In genomic region chr9:136858844-136859757, GRCh38 we compare ENCODE assay signal across 10 cellular contexts. TPM values are rescaled to one million over a fixed set of nuclear protein-coding genes. Genes with fewer than 3 reads are reported as not detected.
DNase-seq lines count a peak whose midpoint lies in the region; FAIRE-seq and TF ChIP-seq lines count a peak whose summit lies in the region.
"Had no signal": no experiment of that assay in that cellular context is flagged by ENCODE, and none has a peak within 500 bp of the region (broad histone marks: within the 10 kb centered on the region; RNA-seq: fewer than 3 reads in every experiment).

No MANE protein-coding gene starts in this region.

- DNase-seq in H7: peak; percentile 53
- peak; percentile 87 to 95 (median 90) for DNase-seq in adrenal gland
- peak; percentile 73 for DNase-seq in left ventricle myocardium inferior
- DNase-seq in small intestine: peak; percentile 98
- DNase-seq in GM13976 (ENCODE audit: low spot score): no peak
- DNase-seq in SHP77 (lab: John Stamatoyannopoulos, UW): no peak
- DNase-seq in mesendoderm: no peak
- DNase-seq in activated gamma-delta T cell treated with Interleukin-2 at 50 U/mL for 16 hours: no peak
- DNase-seq: activated T-cell treated with anti-CD3 and anti-CD28 coated beads, Interleukin-2, amount 50 U/mL, for 48 hours; stimulated activated CD4-positive, alpha-beta T cell treated with anti-CD3 and anti-CD28 coated beads, Interleukin-12 subunit alpha, Interleukin-12 subunit beta, amount 100 ng/mL, for 4 hours had no signal

- no peak overlapping the region for H3K56ac ChIP-seq in mesendoderm (ENCODE audit: low read length)

- H2BK120ac ChIP-seq in mesendoderm (ENCODE audit: low read depth, low read length): no peak overlapping the region

- WGBS in adrenal gland, 4 donors: 40 to 63% (median 47%) methylated on average over 1 to 20 of the region's 20 CpGs
- WGBS in small intestine, 3 donors: 25 to 53% (median 41%) methylated on average over 20 of the region's 20 CpGs
- WGBS in mesendoderm (ENCODE audit: extremely low coverage, insufficient coverage, low lambda C conversion rate): no CpG with 5 or more reads among the region's 20 CpGs

- no peak overlapping the region for H2BK5ac ChIP-seq in mesendoderm (ENCODE audit: low read length)

- no peak for TF ChIP-seq POLR2A in adrenal gland (IDR thresholded peaks at IDR 0.05)

- no peaks in the 10 kb centered on the region for H3K27me3 ChIP-seq in H7 (ENCODE audit: control insufficient read depth, insufficient read depth, low read length)
- H3K27me3 ChIP-seq in adrenal gland: no peaks in the 10 kb centered on the region
- H3K27me3 ChIP-seq in left ventricle myocardium inferior (ENCODE audit: low read depth): no peaks in the 10 kb centered on the region
- H3K27me3 ChIP-seq in small intestine (ENCODE audit: control insufficient read depth in 2 of 2, insufficient read depth in 2 of 2, low read length in 2 of 2): no peaks in the 10 kb centered on the region
- no peaks in the 10 kb centered on the region for H3K27me3 ChIP-seq in mesendoderm (ENCODE audit: insufficient read depth, low read length, poor library complexity)

- peaks cover 7 to 13% of the 10 kb centered on the region in 2 donors for H3K4me1 ChIP-seq in adrenal gland (replicated peaks in 1 of 2)
- H3K4me1 ChIP-seq in left ventricle myocardium inferior: peaks cover 33% of the 10 kb centered on the region
- H3K4me1 ChIP-seq in small intestine (ENCODE audit: control insufficient read depth in 2 of 2, insufficient read depth in 1 of 2, low read depth in 1 of 2, low read length in 1 of 2): peaks cover 0 to 12% of the 10 kb centered on the region in 2 donors
- H3K4me1 ChIP-seq in mesendoderm (ENCODE audit: control insufficient read depth, low read depth, low read length): no peaks in the 10 kb centered on the region

- H3K36me3 ChIP-seq in H7 (replicated peaks; ENCODE audit: control insufficient read depth, insufficient read depth, low read length) (peaks cover 16% of the 10 kb centered on the region), adrenal gland (replicated peaks in 1 of 2) (peaks cover 0 to 35% of the 10 kb centered on the region in 2 donors), left ventricle myocardium inferior (peaks cover 37% of the 10 kb centered on the region), small intestine (ENCODE audit: control insufficient read depth in 2 of 2, insufficient read depth in 2 of 2, low read length in 2 of 2) (peaks cover 6 to 21% of the 10 kb centered on the region in 2 donors), mesendoderm (ENCODE audit: control insufficient read depth, insufficient read depth, low read length) (peaks cover 8% of the 10 kb centered on the region)

- H3K9me3 ChIP-seq in adrenal gland (replicated peaks in 1 of 3) (no peaks in the 10 kb centered on the region), left ventricle myocardium inferior (replicated peaks) (no peaks in the 10 kb centered on the region), small intestine (ENCODE audit: control insufficient read depth, low read depth) (no peaks in the 10 kb centered on the region)

- no peak overlapping the region for H4K5ac ChIP-seq in mesendoderm (ENCODE audit: low read length)

- H3K4ac ChIP-seq in mesendoderm (ENCODE audit: low read depth, low read length): no peak overlapping the region

- no peak overlapping the region for H3K18ac ChIP-seq in mesendoderm (ENCODE audit: low read length)

- in situ Hi-C loops in GM13976 (cut with MboI; ENCODE audit: low sequenced_read_pairs, unreplicated experiment): no loop called here

- H3K27ac ChIP-seq in adrenal gland (peak overlapping the region in 4 of 5 donors; percentile 40 to 84 (median 66)), left ventricle myocardium inferior (replicated peaks) (peak overlapping the region; percentile 63), small intestine (ENCODE audit: low read depth in 1 of 2, low read length in 1 of 2) (peak overlapping the region; percentile 96 to 97), mesendoderm (ENCODE audit: low read depth, low read length) (no peak overlapping the region)

- H3K9ac ChIP-seq in mesendoderm (ENCODE audit: low read length): no peak overlapping the region

- H2BK15ac ChIP-seq in mesendoderm (replicated peaks; ENCODE audit: low read depth): no peak overlapping the region

- intact Hi-C loops in adrenal gland (cut with DNase I) (loop anchor here in 1 of 2 donors (10.0 kb wide), 1 partner anchor 86 kb away; the partner anchor contains the start of genes C8G and FBXW5), left ventricle myocardium inferior (cut with micrococcal nuclease) (no loop called here)

- no peak overlapping the region for H3K23ac ChIP-seq in mesendoderm (ENCODE audit: low read length)

- TF ChIP-seq CTCF in adrenal gland (IDR thresholded peaks at IDR 0.05) (no peak), left ventricle myocardium inferior (IDR thresholded peaks at IDR 0.05; ENCODE audit: borderline replicate concordance) (no peak), GM13976 (IDR thresholded peaks at IDR 0.05; ENCODE audit: borderline replicate concordance, control extremely low read depth, extremely low read depth, insufficient read depth, missing control alignments) (no peak)

- no peak overlapping the region for H2AK5ac ChIP-seq in mesendoderm (ENCODE audit: low read length)

- FAIRE-seq in small intestine (lab: Jason Lieb, UNC): no peak

- no peak overlapping the region for H3K4me2 ChIP-seq in mesendoderm (ENCODE audit: low read length)

- no peaks in the 10 kb centered on the region for H3K79me2 ChIP-seq in mesendoderm (ENCODE audit: control insufficient read depth, insufficient read depth, low read length)

- H3K79me1 ChIP-seq in mesendoderm (ENCODE audit: low read length): peaks cover 5% of the 10 kb centered on the region

- no peak overlapping the region for H4K8ac ChIP-seq in mesendoderm (ENCODE audit: low read depth, low read length)

- H3K4me3 ChIP-seq in H7 (ENCODE audit: insufficient read depth, low read depth, low read length): no peak overlapping the region
- no peak overlapping the region for H3K4me3 ChIP-seq in adrenal gland
- H3K4me3 ChIP-seq in left ventricle myocardium inferior: no peak overlapping the region
- no peak overlapping the region for H3K4me3 ChIP-seq in small intestine (ENCODE audit: low read depth in 1 of 2, low read length in 2 of 2)
- H3K4me3 ChIP-seq in mesendoderm (ENCODE audit: low read length): no peak overlapping the region

RNA-seq across cellular contexts. Expression of gene MAMDC4, which starts 7.0 kb away (rescaled TPM):
- total RNA-seq in H7 (2014; rRNA removed; shearing (Covaris generic)): 1.2 and 3.0 TPM in 2 replicates
- total RNA-seq in adrenal gland (10 to 100 TPM in 1 of 8 donors, 1 to 10 TPM in 7; 1.3 to 13.8 (median 4.3) TPM), left ventricle myocardium inferior (13.4 TPM)
- polyA plus RNA-seq in adrenal gland (10 to 100 TPM in 2 of 3 donors, under 1 TPM in 1; 0.57 to 30.6 (median 11.6) TPM), small intestine (1 to 10 TPM; 4.6 to 8.9 (median 8.9) TPM)
- 2.3 TPM for polyA plus RNA-seq in mesendoderm (2013, experiment 1 of 2)
- polyA plus RNA-seq in mesendoderm (2013, experiment 2 of 2): 1.9 TPM

RNA-seq across cellular contexts. Expression of gene EDF1, which starts 7.0 kb away (rescaled TPM):
- 213 and 240 TPM in 2 replicates for total RNA-seq in H7 (2014; rRNA removed; shearing (Covaris generic))
- 100 to 1,000 TPM; 228 to 516 (median 411) TPM for total RNA-seq in adrenal gland
- 1,000 to 10,000 TPM in 2 of 3 donors, 100 to 1,000 TPM in 1; 649 to 1,113 (median 1,099) TPM for polyA plus RNA-seq in adrenal gland
- 318 TPM for total RNA-seq in left ventricle myocardium inferior
- 1,000 to 10,000 TPM in 2 of 3 donors, 100 to 1,000 TPM in 1; 556 to 1,582 (median 1,437) TPM for polyA plus RNA-seq in small intestine
- 332 TPM for polyA plus RNA-seq in mesendoderm (2013, experiment 1 of 2)
- polyA plus RNA-seq in mesendoderm (2013, experiment 2 of 2): 344 TPM

RNA-seq across cellular contexts. Expression of gene PHPT1, which starts 9.9 kb away (rescaled TPM):
- total RNA-seq in H7 (2014; rRNA removed; shearing (Covaris generic)): 68.2 and 75.5 TPM in 2 replicates
- total RNA-seq in adrenal gland: 100 to 1,000 TPM in 6 of 8 donors, 10 to 100 TPM in 2; 73.9 to 267 (median 166) TPM
- 100 to 1,000 TPM in 2 of 3 donors, 10 to 100 TPM in 1; 75.8 to 330 (median 214) TPM for polyA plus RNA-seq in adrenal gland
- 349 TPM for total RNA-seq in left ventricle myocardium inferior
- 100 to 1,000 TPM; 111 to 185 (median 152) TPM for polyA plus RNA-seq in small intestine
- polyA plus RNA-seq in mesendoderm (2013, experiment 1 of 2): 89.8 TPM
- 87.7 TPM for polyA plus RNA-seq in mesendoderm (2013, experiment 2 of 2)

RNA-seq across cellular contexts. Expression of gene AJM1, which starts 16.8 kb away (rescaled TPM):
- 0.14 and 0.52 TPM in 2 replicates for total RNA-seq in H7 (2014; rRNA removed; shearing (Covaris generic))
- total RNA-seq in adrenal gland: 1 to 10 TPM in 7 of 8 donors, under 1 TPM in 1; 0.42 to 7.1 (median 3.8) TPM
- 10 to 100 TPM in 1 of 3 donors, 1 to 10 TPM in 1, under 1 TPM in 1; 0.33 to 13.7 (median 3.2) TPM for polyA plus RNA-seq in adrenal gland
- total RNA-seq in left ventricle myocardium inferior: 7.7 TPM
- polyA plus RNA-seq in small intestine: 1 to 10 TPM; 1.1 to 3.3 (median 2.0) TPM
- 0.41 TPM for polyA plus RNA-seq in mesendoderm (2013, experiment 1 of 2)
- polyA plus RNA-seq in mesendoderm (2013, experiment 2 of 2): 0.34 TPM

RNA-seq across cellular contexts. Expression of gene TRAF2, which starts 27.2 kb away (rescaled TPM):
- 40.9 and 48.6 TPM in 2 replicates for total RNA-seq in H7 (2014; rRNA removed; shearing (Covaris generic))
- 10 to 100 TPM in 5 of 8 donors, 1 to 10 TPM in 3; 3.8 to 16.9 (median 10.6) TPM for total RNA-seq in adrenal gland
- polyA plus RNA-seq in adrenal gland: 10 to 100 TPM in 2 of 3 donors, 1 to 10 TPM in 1; 3.4 to 24.7 (median 13.2) TPM
- total RNA-seq in left ventricle myocardium inferior: 10.0 TPM
- polyA plus RNA-seq in small intestine: 10 to 100 TPM; 11.2 to 14.3 (median 13.2) TPM
- polyA plus RNA-seq in mesendoderm (2013, experiment 1 of 2): 16.3 TPM
- 16.3 TPM for polyA plus RNA-seq in mesendoderm (2013, experiment 2 of 2)

Comparison
In these comparisons a context has a peak if more than half of its experiments do, and no peak if none do; other contexts are left out.
1. DNase-seq: peak in H7 (single experiment), adrenal gland (7 of 7), left ventricle myocardium inferior (single experiment) and small intestine (single experiment); none in GM13976 (single experiment), SHP77 (0 of 2), mesendoderm (single experiment) and activated gamma-delta T cell treated with Interleukin-2 at 50 U/mL for 16 hours (single experiment).